Comparison of ENCODE assay signal across 17 cellular contexts in the genomic region with DNA sequence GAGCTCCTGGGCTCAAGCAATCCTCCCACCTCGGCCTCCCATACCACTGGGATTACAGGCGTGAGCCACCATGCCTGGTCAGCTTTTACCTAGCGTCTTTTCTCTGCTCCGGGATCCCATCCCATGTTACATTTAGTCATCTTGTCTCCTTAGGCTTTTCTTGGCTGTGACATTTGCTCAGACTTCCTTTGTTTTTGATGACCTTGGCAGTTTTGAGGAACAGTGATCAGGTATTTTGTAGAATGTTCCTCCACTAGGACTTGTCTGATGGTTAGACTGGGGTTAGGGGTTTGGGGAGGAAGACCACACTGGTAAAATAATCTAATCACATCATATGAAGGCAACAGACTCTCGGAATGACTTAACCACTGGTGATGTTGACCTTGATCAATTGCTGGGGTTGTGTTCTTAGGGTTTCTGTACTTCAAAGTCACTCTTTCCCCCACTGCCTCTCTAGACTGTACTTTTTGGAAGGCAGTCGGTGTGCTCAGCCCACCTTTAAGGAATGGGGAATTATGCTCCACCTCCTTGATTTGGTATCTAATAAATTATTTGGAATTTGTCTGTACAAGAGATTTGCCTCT.
"Had no signal": no experiment of that assay in that cellular context is flagged by ENCODE, and none has a peak within 500 bp of the region (broad histone marks: within the 10 kb centered on the region; RNA-seq: fewer than 3 reads in every experiment).

No MANE protein-coding gene starts in this region.

- H3K27ac Mint-ChIP-seq: activated naive CD8-positive, alpha-beta T cell had no signal

- DNase-seq: activated CD4-positive, alpha-beta T cell treated with anti-CD3 and anti-CD28 coated beads for 1 hour; activated CD4-positive, alpha-beta T cell treated with anti-CD3 and anti-CD28 coated beads, Interleukin-2, amount 50 U/mL, for 48 hours; activated gamma-delta T cell; activated T-cell treated with anti-CD3 and anti-CD28 coated beads, Interleukin-2, amount 50 U/mL, for 4 hours; amygdala; body of pancreas; foreskin keratinocyte; islet precursor cell; left colon; lower lobe of right lung; stimulated activated CD4-positive, alpha-beta T cell treated with anti-CD3 and anti-CD28 coated beads, Interleukin-2, amount 100 ng/mL, for 48 hours; WERI-Rb-1 had no signal

- H3K4me3 ChIP-seq: body of pancreas, hepatocyte, lower lobe of right lung, SK-N-MC, skin epidermis, thoracic aorta had no signal

- H3K4me1 ChIP-seq: body of pancreas had no signal

- H3K4me3 Mint-ChIP-seq: activated naive CD8-positive, alpha-beta T cell; activated T-cell treated with anti-CD3 and anti-CD28 coated beads, Interleukin-2, amount 50 U/mL, for 4 hours had no signal

- ATAC-seq: body of pancreas, foreskin keratinocyte, lower lobe of right lung had no signal

- H3K27me3 Mint-ChIP-seq: activated naive CD8-positive, alpha-beta T cell had no signal

- H3K27ac ChIP-seq: foreskin keratinocyte, hepatocyte, SK-N-MC, WERI-Rb-1 had no signal

- H3K36me3 ChIP-seq: thoracic aorta, WERI-Rb-1 had no signal

- H3K27me3 ChIP-seq: body of pancreas, foreskin keratinocyte, hepatocyte had no signal

- H3K79me2 ChIP-seq: hepatocyte had no signal

- H3K4me2 ChIP-seq: hepatocyte had no signal

- H2AFZ ChIP-seq: hepatocyte had no signal

- H3K9me3 ChIP-seq: thoracic aorta had no signal
